9 cellular contexts compared by ENCODE assay signal in the genomic region with DNA sequence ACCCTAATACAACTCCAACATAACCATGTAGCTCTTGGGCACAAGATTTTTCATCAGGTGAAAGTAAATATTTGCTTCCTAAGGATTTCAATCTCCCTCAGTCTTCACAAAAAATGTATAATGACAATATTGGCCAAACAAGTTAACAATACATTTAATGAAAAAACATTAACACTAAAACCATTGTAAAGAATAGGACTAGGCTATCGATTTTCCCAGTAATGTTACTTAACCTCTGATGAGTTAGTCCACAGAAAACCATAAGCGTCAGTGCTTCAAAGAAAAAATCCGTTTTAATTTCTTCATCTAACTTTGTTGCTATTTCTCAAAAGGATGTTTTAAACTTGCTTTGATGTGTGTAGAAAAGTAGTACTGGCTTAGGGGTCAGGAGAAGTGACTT. TPM values are rescaled to one million over a fixed set of nuclear protein-coding genes. Genes with fewer than 3 reads are reported as not detected.
A peak's percentile ranks its signal among the peaks of the same experiment; 100 is the strongest.
DNase-seq lines count a peak whose midpoint lies in the region; ATAC-seq and TF ChIP-seq lines count a peak whose summit lies in the region.
"Had no signal": no experiment of that assay in that cellular context is flagged by ENCODE, and none has a peak within 500 bp of the region (broad histone marks: within the 10 kb centered on the region; RNA-seq: fewer than 3 reads in every experiment).

No MANE protein-coding gene starts in this region.

- DNase-seq in central memory CD8-positive, alpha-beta T cell (ENCODE audit: low spot score in 2 of 2) = no peak
- peak in 2 of 9 donors; percentile 3 to 4 for DNase-seq in naive thymus-derived CD4-positive, alpha-beta T cell
- no peak for DNase-seq in erythroblast (lab: John Stamatoyannopoulos, UW)
- no peak for DNase-seq in effector memory CD4-positive, alpha-beta T cell
- no peak for DNase-seq in DMS79 (lab: John Stamatoyannopoulos, UW)
- DNase-seq: effector CD4-positive, alpha-beta T cell had no signal

- no peak overlapping the region for H3K27ac ChIP-seq in ACC112 (ENCODE audit: low read depth, low read length)
- H3K27ac ChIP-seq in KOPT-K1 (ENCODE audit: low read depth, low read length, poor library complexity, severe bottlenecking) = peak overlapping the region; percentile 92
- peak overlapping the region; percentile 84 for H3K27ac ChIP-seq in naive thymus-derived CD4-positive, alpha-beta T cell (ENCODE audit: low read depth, low read length)
- no peak overlapping the region for H3K27ac ChIP-seq in effector memory CD4-positive, alpha-beta T cell (ENCODE audit: insufficient read depth, low read length, poor library complexity, severe bottlenecking)

- H3K4me1 Mint-ChIP-seq in central memory CD8-positive, alpha-beta T cell = peaks cover 42% of the 10 kb centered on the region
- peaks cover 31 to 72% (median 54%) of the 10 kb centered on the region in 7 donors for H3K4me1 Mint-ChIP-seq in naive thymus-derived CD4-positive, alpha-beta T cell

- intact Hi-C loops in naive thymus-derived CD4-positive, alpha-beta T cell (cut with micrococcal nuclease) = loop anchor here (5.0 to 10.0 kb wide), 4 partner anchors 485 to 770 kb away; a partner anchor contains a TSS

- H3K9me3 ChIP-seq in KOPT-K1 (ENCODE audit: insufficient read depth, low read length, poor library complexity, severe bottlenecking) = no peaks in the 10 kb centered on the region
- H3K9me3 ChIP-seq in naive thymus-derived CD4-positive, alpha-beta T cell (ENCODE audit: control insufficient read depth in 2 of 3, low read length in 3 of 3) = no peaks in the 10 kb centered on the region
- H3K9me3 ChIP-seq in effector memory CD4-positive, alpha-beta T cell (ENCODE audit: control insufficient read depth, low read length) = no peaks in the 10 kb centered on the region

- peak overlapping the region; percentile 94 for H3K4me3 ChIP-seq in ACC112 (ENCODE audit: low read depth, low read length)
- H3K4me3 ChIP-seq in naive thymus-derived CD4-positive, alpha-beta T cell (ENCODE audit: low read length) = no peak overlapping the region
- H3K4me3 ChIP-seq in effector memory CD4-positive, alpha-beta T cell (ENCODE audit: insufficient read depth, low read depth, low read length, poor library complexity, severe bottlenecking) = no peak overlapping the region

- ATAC-seq in central memory CD8-positive, alpha-beta T cell (replicated peaks; ENCODE audit: extremely low read depth, poor library complexity, severe bottlenecking) = no peak
- no peak for ATAC-seq in naive thymus-derived CD4-positive, alpha-beta T cell
- ATAC-seq in HG03280 (IDR thresholded peaks at IDR 0.05; ENCODE audit: unreplicated experiment) = no peak

- H3K27me3 ChIP-seq in ACC112 (ENCODE audit: insufficient read depth, low read length) = no peaks in the 10 kb centered on the region
- no peaks in the 10 kb centered on the region for H3K27me3 ChIP-seq in naive thymus-derived CD4-positive, alpha-beta T cell (ENCODE audit: control insufficient read depth in 2 of 2, insufficient read depth in 2 of 2, low read length in 2 of 2)
- no peaks in the 10 kb centered on the region for H3K27me3 ChIP-seq in effector memory CD4-positive, alpha-beta T cell (replicated peaks; ENCODE audit: control insufficient read depth, insufficient read depth, low read length, poor library complexity, severe bottlenecking)

- TF ChIP-seq POLR2A in erythroblast (IDR thresholded peaks at IDR 0.05; ENCODE audit: low read length) = no peak

- H3K4me1 ChIP-seq in ACC112 (ENCODE audit: control insufficient read depth, insufficient read depth, low read length, unreplicated experiment) = peaks cover 6% of the 10 kb centered on the region
- H3K4me1 ChIP-seq in naive thymus-derived CD4-positive, alpha-beta T cell (ENCODE audit: control insufficient read depth in 2 of 2, insufficient read depth in 2 of 2, low read length in 2 of 2) = peaks cover 6 to 15% of the 10 kb centered on the region in 2 donors
- peaks cover 12% of the 10 kb centered on the region for H3K4me1 ChIP-seq in effector memory CD4-positive, alpha-beta T cell (ENCODE audit: control insufficient read depth, insufficient read depth, low read length, poor library complexity, severe bottlenecking)

- H3K9me3 Mint-ChIP-seq in central memory CD8-positive, alpha-beta T cell = no peaks in the 10 kb centered on the region
- H3K9me3 Mint-ChIP-seq in naive thymus-derived CD4-positive, alpha-beta T cell = no peaks in the 10 kb centered on the region

- no peaks in the 10 kb centered on the region for H3K27me3 Mint-ChIP-seq in central memory CD8-positive, alpha-beta T cell
- H3K27me3 Mint-ChIP-seq in naive thymus-derived CD4-positive, alpha-beta T cell = no peaks in the 10 kb centered on the region

- H2AFZ ChIP-seq in ACC112 (ENCODE audit: low read length, unreplicated experiment) = peak overlapping the region; percentile 77

- POLR2A ChIA-PET in naive thymus-derived CD4-positive, alpha-beta T cell (lab: Charles Lee) = interaction anchor here (0.6 kb wide), 1 partner anchor 762 kb away, joined by 4 read pairs; no protein-coding TSS in a partner anchor

- H3K36me3 ChIP-seq in ACC112 (ENCODE audit: insufficient read depth, low read length) (no peaks in the 10 kb centered on the region), KOPT-K1 (ENCODE audit: insufficient read depth, low read length) (peaks cover 21% of the 10 kb centered on the region; the same call in 1 of the 2 replicates)
- H3K36me3 ChIP-seq in naive thymus-derived CD4-positive, alpha-beta T cell (ENCODE audit: control insufficient read depth in 2 of 3, insufficient read depth in 3 of 3, low read length in 3 of 3) = peaks cover 0 to 12% (median 4%) of the 10 kb centered on the region in 3 experiments
- peaks cover 14% of the 10 kb centered on the region for H3K36me3 ChIP-seq in effector memory CD4-positive, alpha-beta T cell (ENCODE audit: control insufficient read depth, insufficient read depth, low read length)

- CTCF ChIA-PET in naive thymus-derived CD4-positive, alpha-beta T cell (lab: Charles Lee) = interaction anchor here (0.7 kb wide), 1 partner anchor 1626 kb away, joined by 3 read pairs; no protein-coding TSS in a partner anchor

- H3K27ac Mint-ChIP-seq in central memory CD8-positive, alpha-beta T cell (ENCODE audit: low read depth) = no peak overlapping the region
- peak overlapping the region; percentile 95 to 99 (median 97) for H3K27ac Mint-ChIP-seq in naive thymus-derived CD4-positive, alpha-beta T cell

- H3K36me3 Mint-ChIP-seq in central memory CD8-positive, alpha-beta T cell (ENCODE audit: insufficient read depth) = peaks cover 29% of the 10 kb centered on the region
- peaks cover 3 to 32% (median 25%) of the 10 kb centered on the region in 5 donors for H3K36me3 Mint-ChIP-seq in naive thymus-derived CD4-positive, alpha-beta T cell

- H3K4me3 Mint-ChIP-seq in central memory CD8-positive, alpha-beta T cell = peak overlapping the region; percentile 97
- H3K4me3 Mint-ChIP-seq in naive thymus-derived CD4-positive, alpha-beta T cell = peak overlapping the region; percentile 86 to 99 (median 97)

- peaks cover 3% of the 10 kb centered on the region for H3K79me2 ChIP-seq in ACC112 (ENCODE audit: control insufficient read depth, insufficient read depth, low read length, unreplicated experiment)

RNA-seq across cellular contexts. Expression of a gene that starts 1.2 kb away (rescaled TPM):
- total RNA-seq in naive thymus-derived CD4-positive, alpha-beta T cell = 10 to 100 TPM; 26.3 to 77.1 (median 34.8) TPM
- polyA plus RNA-seq in naive thymus-derived CD4-positive, alpha-beta T cell = 10 to 100 TPM; 15.6 to 19.9 TPM

Comparison
In these comparisons a context has a peak if more than half of its experiments do, and no peak if none do; other contexts are left out.
1. H3K27ac ChIP-seq: peak in KOPT-K1 (single experiment) and naive thymus-derived CD4-positive, alpha-beta T cell (single experiment); none in ACC112 (single experiment) and effector memory CD4-positive, alpha-beta T cell (single experiment).